In genomic region chrX:76253432-76253831, GRCh38 we compare ENCODE assay signal across 8 cellular contexts.
DNase-seq lines count a peak whose midpoint lies in the region; ATAC-seq, FAIRE-seq and TF ChIP-seq lines count a peak whose summit lies in the region.

No MANE protein-coding gene starts in this region.

- CTCF ChIA-PET in HEK293 (lab: Yijun Ruan, JAX) = interaction anchor here (0.6 to 1.3 kb wide), 4 partner anchors 26 to 126 kb away, joined by 3 to 6 read pairs (median 4); no protein-coding TSS in a partner anchor

- H3K36me3 ChIP-seq in cardiac muscle cell = no peaks in the 10 kb centered on the region
- no peaks in the 10 kb centered on the region for H3K36me3 ChIP-seq in HEK293 (ENCODE audit: control insufficient read depth in 2 of 2, insufficient read depth in 1 of 2, low read length in 2 of 2)
- H3K36me3 ChIP-seq in pancreas = no peaks in the 10 kb centered on the region

- intact Hi-C loops in cardiac septum (cut with DNase I) (no loop called here), pancreas (cut with DNase I) (no loop called here)

- DNase-seq in cardiac muscle cell (ENCODE audit: low read depth in 1 of 2, low spot score in 1 of 2) = peak; percentile 43 to 53
- no peak for DNase-seq in cardiac septum (ENCODE audit: low spot score)
- peak; percentile 17 for DNase-seq in NCI-H1092 (lab: John Stamatoyannopoulos, UW)
- DNase-seq in activated CD4-positive, alpha-beta T cell treated with anti-CD3 and anti-CD28 coated beads, Interleukin-2, amount 50 U/mL, for 48 hours = peak; percentile 9 to 23
- DNase-seq in fibroblast of pulmonary artery (ENCODE audit: low read depth) = peak; percentile 55
- DNase-seq in pancreas = peak in 2 of 6 donors; percentile 20 to 23
- DNase-seq in T1000 (lab: John Stamatoyannopoulos, UW) = no peak

- H3K4me3 ChIP-seq in cardiac muscle cell = no peak overlapping the region
- no peak overlapping the region for H3K4me3 ChIP-seq in HEK293 (ENCODE audit: low read depth, low read length)
- H3K4me3 ChIP-seq in fibroblast of pulmonary artery (replicated peaks; ENCODE audit: low read depth, low read length) = no peak overlapping the region
- H3K4me3 ChIP-seq in pancreas = no peak overlapping the region

- TF ChIP-seq CTCF in cardiac muscle cell (IDR thresholded peaks at IDR 0.05; ENCODE audit: low read depth, low read length) (peak; percentile 47), HEK293 (tag by site-specific recombination; IDR thresholded peaks at IDR 0.05) (peak; percentile 65), fibroblast of pulmonary artery (IDR thresholded peaks at IDR 0.05; ENCODE audit: low read length, missing control alignments) (peak; percentile 47), pancreas (IDR thresholded peaks at IDR 0.05) (peak in 2 of 4 donors; percentile 7 to 27)

- FAIRE-seq in pancreas (lab: Jason Lieb, UNC) = no peak

- no peaks in the 10 kb centered on the region for H3K4me1 ChIP-seq in cardiac muscle cell (ENCODE audit: low read depth)
- 0 out of 2 replicates have a peak, but pooled peaks cover 2% of the 10 kb centered on the region for H3K4me1 ChIP-seq in HEK293 (ENCODE audit: control insufficient read depth, insufficient read depth, low read length)
- H3K4me1 ChIP-seq in pancreas = no peaks in the 10 kb centered on the region

- H3K27me3 ChIP-seq in cardiac muscle cell = no peaks in the 10 kb centered on the region
- H3K27me3 ChIP-seq in pancreas = peaks cover 0 to 6% (median 2%) of the 10 kb centered on the region in 4 donors

- no peak overlapping the region for H3K27ac ChIP-seq in cardiac muscle cell
- H3K27ac ChIP-seq in HEK293 (ENCODE audit: extremely low read depth, low read depth, low read length) = no peak overlapping the region
- no peak overlapping the region for H3K27ac ChIP-seq in pancreas

- ATAC-seq in pancreas = peak in 3 of 4 donors; percentile 71 to 80 (median 76)

- no peaks in the 10 kb centered on the region for H3K9me3 ChIP-seq in cardiac muscle cell (ENCODE audit: low read depth)
- H3K9me3 ChIP-seq in HEK293 (ENCODE audit: control insufficient read depth, insufficient read depth, low read depth, low read length) = no peaks in the 10 kb centered on the region
- H3K9me3 ChIP-seq in pancreas = no peaks in the 10 kb centered on the region

- POLR2A ChIA-PET in HEK293 (lab: Yijun Ruan, JAX) = no interaction called here

- WGBS in pancreas, 2 donors = 22 to 25% methylated on average over 3 of the region's 3 CpGs

TF ChIP-seq in HEK293, 187 proteins besides CTCF, POLR2A, EP300 and RAD21:
- TF ChIP-seq ZXDB (tag by site-specific recombination; IDR thresholded peaks at IDR 0.05) (no peak), ZNF654 (tag by site-specific recombination; IDR thresholded peaks at IDR 0.05; ENCODE audit: low read depth) (peak; percentile 76)

Comparison
In these comparisons a context has a peak if more than half of its experiments do, and no peak if none do; other contexts are left out.
1. DNase-seq: peak in cardiac muscle cell (2 of 2), NCI-H1092 (single experiment), activated CD4-positive, alpha-beta T cell treated with anti-CD3 and anti-CD28 coated beads, Interleukin-2, amount 50 U/mL, for 48 hours (2 of 2) and fibroblast of pulmonary artery (single experiment); none in cardiac septum (single experiment) and T1000 (single experiment).